25 cellular contexts compared by ENCODE assay signal in the genomic region with DNA sequence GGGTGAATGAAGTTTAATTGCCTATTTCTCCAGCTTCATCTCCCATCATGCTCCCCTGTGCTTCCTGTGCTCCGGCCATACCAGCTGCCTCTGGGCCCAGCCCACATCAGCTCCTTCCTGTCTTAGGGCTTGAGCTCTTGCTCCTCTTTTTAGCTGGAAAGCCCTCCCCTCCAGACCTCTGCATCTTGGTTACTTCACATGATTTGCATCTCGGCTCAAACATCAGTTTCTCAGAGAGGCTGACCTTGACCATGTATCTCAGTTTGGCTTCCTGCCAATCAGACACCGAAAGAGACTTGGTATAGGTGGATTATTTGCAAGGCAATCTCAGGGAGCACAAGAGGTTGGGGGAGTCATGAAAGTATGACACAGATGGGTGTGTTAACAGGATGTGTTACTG.
"Had no signal": no experiment of that assay in that cellular context is flagged by ENCODE, and none has a peak within 500 bp of the region (broad histone marks: within the 10 kb centered on the region; RNA-seq: fewer than 3 reads in every experiment).

No MANE protein-coding gene starts in this region.

- H3K36me3 ChIP-seq: brain microvascular endothelial cell, cardiac muscle cell had no signal

- H3K4me3 ChIP-seq: cardiac muscle cell, coronary artery, PC-9 had no signal

- DNase-seq: activated CD4-positive, alpha-beta memory T cell treated with anti-CD3 and anti-CD28 coated beads, Interleukin-2, amount 10 ng/mL, durations not matched to agents 7 days and 5 days; activated CD4-positive, alpha-beta T cell treated with anti-CD3 and anti-CD28 coated beads, Interleukin-2, amount 10 ng/mL, durations not matched to agents 7 days and 5 days; activated CD4-positive, CD25-positive, alpha-beta regulatory T cell; activated CD8-positive, alpha-beta memory T cell treated with anti-CD3 and anti-CD28 coated beads, Interleukin-2, amount 50 U/mL, for 4 hours; activated gamma-delta T cell treated with Interleukin-2 at 50 U/mL for 16 hours; activated naive CD4-positive, alpha-beta T cell treated with anti-CD3 and anti-CD28 coated beads, Interleukin-2, amount 10 ng/mL, durations not matched to agents 7 days and 5 days; activated naive CD8-positive, alpha-beta T cell treated with anti-CD3 and anti-CD28 coated beads for 36 hours; activated T-cell treated with anti-CD3 and anti-CD28 coated beads, Interleukin-2, amount 50 U/mL, for 72 hours; brain microvascular endothelial cell; MV-4-11; NCI-H1092 treated with DMSO at 0.1 percent for 48 hours; NCI-H1417 treated with DMSO at 0.1 percent for 48 hours; NCI-H1694; NCI-H2029 treated with DMSO at 0.1 percent for 48 hours; NCI-H2171; NCI-H2227 treated with DMSO at 0.1 percent for 48 hours; NCI-H446 treated with DMSO at 0.1 percent for 48 hours; NCI-H526; NCI-H774; PC-9; SHP77 treated with DMSO at 0.1 percent for 48 hours; T-helper 9 cell had no signal

- H3K4me2 ChIP-seq: PC-9 had no signal

- H3K27ac ChIP-seq: brain microvascular endothelial cell, cardiac muscle cell, coronary artery, PC-9, VCaP had no signal

- H3K27me3 ChIP-seq: brain microvascular endothelial cell, cardiac muscle cell had no signal

- ATAC-seq: activated T-cell treated with anti-CD3 and anti-CD28 coated beads, Interleukin-2, amount 50 U/mL, for 72 hours had no signal
